ENCODE assay signal across 9 cellular contexts in genomic region chr15:41568350-41569017, GRCh38.
DNase-seq lines count a peak whose midpoint lies in the region; TF ChIP-seq lines count a peak whose summit lies in the region.
"Had no signal": no experiment of that assay in that cellular context is flagged by ENCODE, and none has a peak within 500 bp of the region (broad histone marks: within the 10 kb centered on the region; RNA-seq: fewer than 3 reads in every experiment).

No MANE protein-coding gene starts in this region.

- H3K9ac ChIP-seq in iPS-15b (ENCODE audit: low read depth, low read length): peak overlapping the region; percentile 41

- peaks cover 3% of the 10 kb centered on the region for H3K4me1 ChIP-seq in HEK293 (ENCODE audit: control insufficient read depth, insufficient read depth, low read length)
- H3K4me1 ChIP-seq in iPS-15b (ENCODE audit: control insufficient read depth, insufficient read depth, low read length): peaks cover 44% of the 10 kb centered on the region

- POLR2A ChIA-PET in HEK293 (lab: Yijun Ruan, JAX): interaction anchor here (1.2 kb wide), 1 partner anchor 10 kb away, joined by 6 read pairs; the partner anchor contains the start of gene TYRO3

- H3K9me3 ChIP-seq in HEK293 (ENCODE audit: control insufficient read depth, insufficient read depth, low read depth, low read length) (no peaks in the 10 kb centered on the region), iPS-15b (ENCODE audit: control insufficient read depth, insufficient read depth, low read length) (no peaks in the 10 kb centered on the region)

- H3K36me3 ChIP-seq in HEK293 (ENCODE audit: control insufficient read depth in 2 of 2, insufficient read depth in 1 of 2, low read length in 2 of 2) (peaks cover 0 to 43% of the 10 kb centered on the region in 2 experiments; a peak in 1 of 3 replicates), iPS-15b (ENCODE audit: control insufficient read depth, insufficient read depth, low read length) (peaks cover 40% of the 10 kb centered on the region)

- no peak overlapping the region for H3K4me3 ChIP-seq in HEK293 (ENCODE audit: low read depth, low read length)
- peak overlapping the region; percentile 30 for H3K4me3 ChIP-seq in iPS-15b (ENCODE audit: low read depth, low read length)

- CTCF ChIA-PET in HEK293 (lab: Yijun Ruan, JAX): interaction anchor here (1.0 to 1.1 kb wide), 2 partner anchors 10 to 102 kb away, joined by 3 to 4 read pairs; no protein-coding TSS in a partner anchor

- DNase-seq in amygdala (lab: John Stamatoyannopoulos, UW): peak in 37 of 56 donors; percentile 5 to 72 (median 42)
- DNase-seq in retina: peak; percentile 63
- DNase-seq in stimulated activated CD4-positive, alpha-beta T cell treated with anti-CD3 and anti-CD28 coated beads, Interleukin-1b, Interleukin-23, amount 100 ng/mL, for 48 hours: no peak
- DNase-seq in stimulated activated CD4-positive, alpha-beta T cell treated with anti-CD3 and anti-CD28 coated beads, Interleukin-15, amount 100 ng/mL, for 24 hours: no peak
- no peak for DNase-seq in NCI-H187 (lab: John Stamatoyannopoulos, UW)
- no peak for DNase-seq in DMS153 (lab: John Stamatoyannopoulos, UW)
- DNase-seq: NCI-H187 treated with DMSO at 0.1 percent for 48 hours had no signal

- no peak overlapping the region for H3K27ac ChIP-seq in HEK293 (ENCODE audit: extremely low read depth, low read depth, low read length)

- no peaks in the 10 kb centered on the region for H3K27me3 ChIP-seq in iPS-15b (ENCODE audit: control insufficient read depth, insufficient read depth, low read length)

- TF ChIP-seq CTCF in HEK293 (tag by site-specific recombination; IDR thresholded peaks at IDR 0.05): no peak

TF ChIP-seq in HEK293, 187 proteins besides CTCF, POLR2A, EP300 and RAD21:
- 0 out of 2 replicates have a peak, but pooled peaks have one; percentile 15 for TF ChIP-seq ZBTB20 (tag by site-specific recombination; IDR thresholded peaks at IDR 0.05)
- TF ChIP-seq ZNF398 (tag by site-specific recombination; IDR thresholded peaks at IDR 0.05): no peak

Comparison
In these comparisons a context has a peak if more than half of its experiments do, and no peak if none do; other contexts are left out.
1. DNase-seq: peak in amygdala (37 of 56) and retina (single experiment); none in stimulated activated CD4-positive, alpha-beta T cell treated with anti-CD3 and anti-CD28 coated beads, Interleukin-1b, Interleukin-23, amount 100 ng/mL, for 48 hours (single experiment), stimulated activated CD4-positive, alpha-beta T cell treated with anti-CD3 and anti-CD28 coated beads, Interleukin-15, amount 100 ng/mL, for 24 hours (single experiment), NCI-H187 (0 of 2) and DMS153 (single experiment).